8 cellular contexts compared by ENCODE assay signal in genomic region chr15:89472785-89473256, GRCh38. TPM values are rescaled to one million over a fixed set of nuclear protein-coding genes. Genes with fewer than 3 reads are reported as not detected.
DNase-seq lines count a peak whose midpoint lies in the region; ATAC-seq and TF ChIP-seq lines count a peak whose summit lies in the region.

No MANE protein-coding gene starts in this region.

- H3K4me3 ChIP-seq in adrenal gland, result no peak overlapping the region

- intact Hi-C loops in adrenal gland (cut with DNase I), result no loop called here

- DNase-seq in ELF-1 (ENCODE audit: low read depth, low spot score) (peak; percentile 98), HCEC 1CT (peak; percentile 27), NOMO-1 (lab: John Stamatoyannopoulos, UW; ENCODE audit: unreplicated experiment in 2 of 2) (peak; percentile 28 to 58), adrenal gland (peak; percentile 20 to 54 (median 31)), iPS-NIHi7 (ENCODE audit: extremely low spot score) (peak; percentile 95), dedifferentiated amniotic fluid mesenchymal stem cell (ENCODE audit: extremely low spot score) (no peak)
- peak; percentile 25 for DNase-seq in stimulated activated CD4-positive, alpha-beta T cell treated with anti-CD3 and anti-CD28 coated beads, Interleukin-4, amount 100 ng/mL, for 1 hour

- ATAC-seq in HG03432 (IDR thresholded peaks at IDR 0.05; ENCODE audit: unreplicated experiment), result no peak

- 8 to 9% (median 8%) methylated on average over 7 of the region's 7 CpGs for WGBS in adrenal gland, 4 donors

- H3K4me1 ChIP-seq in adrenal gland (replicated peaks in 1 of 2), result no peaks in the 10 kb centered on the region

- TF ChIP-seq POLR2A in adrenal gland (IDR thresholded peaks at IDR 0.05), result no peak

- peak; percentile 18 to 57 (median 50) for TF ChIP-seq CTCF in adrenal gland (IDR thresholded peaks at IDR 0.05)

- H3K9me3 ChIP-seq in adrenal gland (replicated peaks in 1 of 3), result no peaks in the 10 kb centered on the region

- H3K27me3 ChIP-seq in adrenal gland, result peaks cover 30% of the 10 kb centered on the region

- H3K27ac ChIP-seq in adrenal gland, result no peak overlapping the region

- no peaks in the 10 kb centered on the region for H3K36me3 ChIP-seq in adrenal gland (replicated peaks in 1 of 2)

RNA-seq across cellular contexts. Expression of gene RHCG, which starts 23.6 kb away (rescaled TPM):
- 1 to 10 TPM in 4 of 8 donors, under 1 TPM in 2, not detected in 2; 0.48 to 3.2 (median 1.5) TPM for total RNA-seq in adrenal gland
- polyA plus RNA-seq in adrenal gland, result 1 to 10 TPM in 2 of 3 donors, under 1 TPM in 1; 0.72 to 4.1 (median 3.2) TPM
